In the genomic region with DNA sequence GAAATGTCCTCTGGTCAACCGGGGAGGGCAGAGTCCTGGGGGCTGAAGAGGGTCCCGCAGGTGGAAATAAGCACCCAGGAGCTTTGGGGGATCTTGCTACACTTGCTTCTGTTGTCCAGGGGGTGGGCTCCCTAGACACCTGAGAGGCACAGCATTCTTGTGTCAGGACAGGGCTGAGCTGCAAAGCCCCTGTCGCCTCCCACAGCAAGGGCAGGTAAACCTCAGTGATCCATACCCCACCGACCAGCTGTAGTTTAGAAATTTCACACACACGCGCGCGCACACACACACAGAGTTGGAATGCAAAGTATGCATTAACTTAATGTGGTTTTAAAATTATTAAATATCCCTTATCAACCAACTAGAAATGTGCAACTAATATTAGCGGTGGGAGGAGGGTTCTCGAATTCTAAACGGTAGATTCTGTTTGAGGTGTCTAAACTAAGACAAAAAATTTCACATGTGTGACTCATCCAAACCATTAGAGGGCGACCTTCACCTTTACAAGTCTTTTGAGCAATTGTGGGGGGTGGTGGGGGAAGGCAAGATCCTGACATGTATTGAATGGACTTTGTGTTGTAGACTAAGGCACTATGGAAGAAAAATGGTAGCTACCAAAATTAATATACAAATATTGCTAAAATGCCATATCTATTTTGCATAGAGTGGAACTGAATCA, we compare ENCODE assay signal across 9 cellular contexts. TPM values are rescaled to one million over a fixed set of nuclear protein-coding genes. Genes with fewer than 3 reads are reported as not detected.
A peak's percentile ranks its signal among the peaks of the same experiment; 100 is the strongest.
DNase-seq lines count a peak whose midpoint lies in the region; ATAC-seq and TF ChIP-seq lines count a peak whose summit lies in the region.
"Had no signal": no experiment of that assay in that cellular context is flagged by ENCODE, and none has a peak within 500 bp of the region (broad histone marks: within the 10 kb centered on the region; RNA-seq: fewer than 3 reads in every experiment).

No MANE protein-coding gene starts in this region.

- H3K27ac ChIP-seq in mesodermal cell (ENCODE audit: low read depth, low read length, severe bottlenecking) = no peak overlapping the region
- H3K27ac ChIP-seq: heart left ventricle had no signal

- peaks cover 12% of the 10 kb centered on the region for H3K27me3 Mint-ChIP-seq in brain

- H3K4me3 ChIP-seq in AG10803 (ENCODE audit: low read length) (no peak overlapping the region), mesodermal cell (ENCODE audit: extremely low read depth, insufficient read depth, low read length, poor library complexity, severe bottlenecking) (peak overlapping the region; percentile 23), lower leg skin (ENCODE audit: low read depth, poor library complexity, severe bottlenecking) (no peak overlapping the region)
- H3K4me3 ChIP-seq: heart left ventricle had no signal

- peaks cover 0 to 3% (median 0%) of the 10 kb centered on the region in 5 experiments for H3K9me3 Mint-ChIP-seq in brain

- peak; percentile 49 for TF ChIP-seq CTCF in AG10803 (conservative IDR thresholded peaks at IDR 0.05; ENCODE audit: low read length)
- peak; percentile 56 for TF ChIP-seq CTCF in GM12872 (IDR thresholded peaks at IDR 0.05; ENCODE audit: insufficient read depth, low read depth, low read length)
- no peak for TF ChIP-seq CTCF in brain (conservative IDR thresholded peaks at IDR 0.05)
- TF ChIP-seq CTCF in lower leg skin (IDR thresholded peaks at IDR 0.05) = no peak

- WGBS in mesodermal cell (ENCODE audit: insufficient coverage in 2 of 2), 2 experiments = 50 to 57% methylated on average over 2 to 3 of the region's 12 CpGs
- 40 to 44% methylated on average over 11 to 12 of the region's 12 CpGs for WGBS in lower leg skin, 2 donors

- no peaks in the 10 kb centered on the region for H3K36me3 ChIP-seq in mesodermal cell (ENCODE audit: control insufficient read depth, insufficient read depth, low read length)
- H3K36me3 ChIP-seq: heart left ventricle had no signal

- H3K4me1 ChIP-seq in mesodermal cell (ENCODE audit: control insufficient read depth, insufficient read depth, low read length, poor library complexity, severe bottlenecking) = no peaks in the 10 kb centered on the region

- peaks cover 11% of the 10 kb centered on the region for H3K4me1 Mint-ChIP-seq in brain

- ATAC-seq in HG02642 (IDR thresholded peaks at IDR 0.05; ENCODE audit: poor library complexity, unreplicated experiment) = peak; percentile 61
- ATAC-seq in HG03565 (IDR thresholded peaks at IDR 0.05; ENCODE audit: unreplicated experiment) = no peak

- intact Hi-C loops in lower leg skin (cut with DNase I; ENCODE audit: low total_unique reads) = no loop called here

- H3K27ac Mint-ChIP-seq in brain = peak overlapping the region in 2 of 5 experiments; percentile 31 to 38

- H3K4me3 Mint-ChIP-seq in brain = peak overlapping the region; percentile 55 to 79 (median 75)

- no peaks in the 10 kb centered on the region for H3K36me3 Mint-ChIP-seq in brain

- TF ChIP-seq POLR2A in lower leg skin (IDR thresholded peaks at IDR 0.05) = no peak

- no peaks in the 10 kb centered on the region for H3K9me3 ChIP-seq in mesodermal cell (ENCODE audit: control insufficient read depth, low read length)
- H3K9me3 ChIP-seq: heart left ventricle had no signal

- DNase-seq in AG10803 (ENCODE audit: low read depth) = peak; percentile 43
- peak; percentile 40 for DNase-seq in NCI-H2171 treated with DMSO at 0.1 percent for 48 hours (lab: John Stamatoyannopoulos, UW)
- DNase-seq in lower leg skin (ENCODE audit: low spot score in 2 of 2) = no peak
- DNase-seq: heart left ventricle had no signal

RNA-seq across cellular contexts. Expression of a gene that starts 34.3 kb away (rescaled TPM):
- not detected for polyA plus RNA-seq in brain (ENCODE audit: insufficient read depth, low read depth, low replicate concordance)
- polyA plus RNA-seq in mesodermal cell (2013, experiment 1 of 2) = 0.33 TPM
- not detected for polyA plus RNA-seq in mesodermal cell (2013, experiment 2 of 2)
- not detected for total RNA-seq in lower leg skin
- total RNA-seq: heart left ventricle had no signal
- polyA plus RNA-seq: heart left ventricle had no signal

Comparison
In these comparisons a context has a peak if more than half of its experiments do, and no peak if none do; other contexts are left out.
1. DNase-seq: peak in AG10803 (single experiment) and NCI-H2171 treated with DMSO at 0.1 percent for 48 hours (single experiment); none in lower leg skin (0 of 2).
2. CTCF ChIP-seq: peak in AG10803 (single experiment) and GM12872 (single experiment); none in brain (0 of 2) and lower leg skin (0 of 3).